ENCODE assay signal across 9 cellular contexts in the genomic region with DNA sequence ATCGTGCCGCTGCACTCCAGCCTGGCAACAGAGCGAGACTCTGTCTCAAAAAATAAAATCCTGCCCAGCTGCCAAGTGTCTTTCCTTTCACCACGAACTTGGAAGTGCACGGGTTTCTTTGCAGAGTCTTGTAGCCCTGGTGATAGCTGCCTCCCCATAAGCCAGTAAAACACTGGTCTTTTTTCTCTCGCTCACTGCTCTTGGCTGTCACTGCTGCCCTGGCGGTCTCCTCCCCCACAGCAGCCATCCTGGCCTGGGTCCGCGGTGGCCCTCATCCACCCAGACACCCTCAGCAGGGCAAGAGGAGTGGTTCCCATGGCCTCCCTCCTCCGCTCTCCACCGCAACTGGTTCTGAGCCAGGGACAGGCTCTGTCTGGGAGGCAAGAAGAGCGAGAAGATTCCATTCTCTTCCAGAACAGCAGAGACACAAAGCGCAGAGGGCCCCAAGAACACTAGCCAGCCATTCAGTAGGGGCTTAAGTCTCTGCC. TPM values are rescaled to one million over a fixed set of nuclear protein-coding genes. Genes with fewer than 3 reads are reported as not detected.
DNase-seq lines count a peak whose midpoint lies in the region; ATAC-seq and TF ChIP-seq lines count a peak whose summit lies in the region.
"Had no signal": no experiment of that assay in that cellular context is flagged by ENCODE, and none has a peak within 500 bp of the region (broad histone marks: within the 10 kb centered on the region; RNA-seq: fewer than 3 reads in every experiment).

No MANE protein-coding gene starts in this region.

- no peak overlapping the region for H3K4me3 Mint-ChIP-seq in CD8-positive, alpha-beta memory T cell

- no peak for DNase-seq in CD8-positive, alpha-beta memory T cell
- DNase-seq in adrenal gland (peak in 4 of 7 donors; percentile 30 to 68 (median 52)), cardiac septum (ENCODE audit: low spot score) (peak; percentile 91), pons (ENCODE audit: low spot score) (peak; percentile 72), NCI-H2107 treated with DMSO at 0.1 percent for 48 hours (lab: John Stamatoyannopoulos, UW; ENCODE audit: unreplicated experiment) (no peak), NCI-H1436 treated with DMSO at 0.1 percent for 48 hours (lab: John Stamatoyannopoulos, UW) (no peak), NCI-H82 (lab: John Stamatoyannopoulos, UW) (no peak)
- DNase-seq: Calu3 had no signal

- peak overlapping the region in 5 of 8 donors; percentile 11 to 77 (median 55) for H3K27ac Mint-ChIP-seq in CD8-positive, alpha-beta memory T cell

- peaks cover 0 to 43% (median 7%) of the 10 kb centered on the region in 3 donors for H3K36me3 Mint-ChIP-seq in CD8-positive, alpha-beta memory T cell

- H3K27me3 Mint-ChIP-seq in CD8-positive, alpha-beta memory T cell, result no peaks in the 10 kb centered on the region

- WGBS in adrenal gland, 4 donors, result 63 to 78% (median 67%) methylated on average over 11 to 13 of the region's 13 CpGs

- POLR2A ChIA-PET in CD8-positive, alpha-beta memory T cell (lab: Charles Lee), result no interaction called here

- no peak overlapping the region for H3K4me3 ChIP-seq in CD8-positive, alpha-beta memory T cell (ENCODE audit: low read length)
- H3K4me3 ChIP-seq in adrenal gland, result no peak overlapping the region

- no peak for TF ChIP-seq POLR2A in adrenal gland (IDR thresholded peaks at IDR 0.05)

- peaks cover 18 to 33% (median 23%) of the 10 kb centered on the region in 3 donors for H3K4me1 Mint-ChIP-seq in CD8-positive, alpha-beta memory T cell

- H3K9me3 Mint-ChIP-seq in CD8-positive, alpha-beta memory T cell, result peaks cover 0 to 1% (median 0%) of the 10 kb centered on the region in 5 donors

- H3K27ac ChIP-seq in CD8-positive, alpha-beta memory T cell (ENCODE audit: low read depth, low read length), result no peak overlapping the region
- H3K27ac ChIP-seq in adrenal gland, result peak overlapping the region in 2 of 5 donors; percentile 69 to 78

- H3K4me1 ChIP-seq in CD8-positive, alpha-beta memory T cell (ENCODE audit: insufficient read depth, low read length), result peaks cover 10% of the 10 kb centered on the region
- H3K4me1 ChIP-seq in adrenal gland (replicated peaks in 1 of 2), result peaks cover 0 to 19% of the 10 kb centered on the region in 2 donors

- ATAC-seq in GM21717 (IDR thresholded peaks at IDR 0.05; ENCODE audit: unreplicated experiment), result no peak

- no peaks in the 10 kb centered on the region for H3K27me3 ChIP-seq in CD8-positive, alpha-beta memory T cell (ENCODE audit: insufficient read depth, low read length, poor library complexity, severe bottlenecking)
- H3K27me3 ChIP-seq in adrenal gland, result no peaks in the 10 kb centered on the region

- intact Hi-C loops in adrenal gland (cut with DNase I) (no loop called here), cardiac septum (cut with DNase I) (no loop called here)

- TF ChIP-seq CTCF in adrenal gland (IDR thresholded peaks at IDR 0.05), result no peak

- H3K9me3 ChIP-seq in CD8-positive, alpha-beta memory T cell (ENCODE audit: low read length), result no peaks in the 10 kb centered on the region
- no peaks in the 10 kb centered on the region for H3K9me3 ChIP-seq in adrenal gland (replicated peaks in 1 of 3)

- CTCF ChIA-PET in CD8-positive, alpha-beta memory T cell (lab: Charles Lee), result interaction anchor here (1.1 kb wide), 2 partner anchors 18 to 86 kb away, joined by 3 to 4 read pairs; no protein-coding TSS in a partner anchor

- H3K36me3 ChIP-seq in CD8-positive, alpha-beta memory T cell (ENCODE audit: insufficient read depth, low read length), result peaks cover 26% of the 10 kb centered on the region
- peaks cover 0 to 35% of the 10 kb centered on the region in 2 donors for H3K36me3 ChIP-seq in adrenal gland (replicated peaks in 1 of 2)

RNA-seq across cellular contexts. Expression of a gene that starts 44.4 kb away (rescaled TPM):
- total RNA-seq in CD8-positive, alpha-beta memory T cell, result 1 to 10 TPM; 5.1 to 5.4 TPM
- 0.75 TPM for polyA plus RNA-seq in CD8-positive, alpha-beta memory T cell
- total RNA-seq in adrenal gland, result 1 to 10 TPM; 3.7 to 6.2 (median 4.5) TPM
- polyA plus RNA-seq in adrenal gland, result 1 to 10 TPM; 1.4 to 3.9 (median 3.9) TPM
- 5.1 TPM for total RNA-seq in cardiac septum

Comparison
In these comparisons a context has a peak if more than half of its experiments do, and no peak if none do; other contexts are left out.
1. DNase-seq: peak in adrenal gland (4 of 7), cardiac septum (single experiment) and pons (single experiment); none in CD8-positive, alpha-beta memory T cell (0 of 5), NCI-H2107 treated with DMSO at 0.1 percent for 48 hours (single experiment), NCI-H1436 treated with DMSO at 0.1 percent for 48 hours (single experiment) and NCI-H82 (single experiment).